1 cellular context compared by ENCODE assay signal in genomic region chr10:77197544-77197943, GRCh38.
A peak's percentile ranks its signal among the peaks of the same experiment; 100 is the strongest.
TF ChIP-seq lines count a peak whose summit lies in the region.

No MANE protein-coding gene starts in this region.

TF ChIP-seq in GM12878, 131 proteins besides CTCF, POLR2A, EP300 and RAD21 (continued from another document and continues in another):
- TF ChIP-seq E2F8 (IDR thresholded peaks at IDR 0.05; ENCODE audit: low read depth, partially characterized antibody): no peak
- TF ChIP-seq KAT2A (conservative IDR thresholded peaks at IDR 0.05; ENCODE audit: control insufficient read depth, low read depth, low read length): no peak
- no peak for TF ChIP-seq USF2 (IDR thresholded peaks at IDR 0.05; ENCODE audit: borderline replicate concordance, low read depth, low read length)
- no peak for TF ChIP-seq IRF5 (IDR thresholded peaks at IDR 0.05; ENCODE audit: borderline replicate concordance)
- no peak for TF ChIP-seq MTA3 (IDR thresholded peaks at IDR 0.05; ENCODE audit: borderline replicate concordance, low read length)
- TF ChIP-seq HDGF (IDR thresholded peaks at IDR 0.05): 0 out of 2 replicates have a peak, but pooled peaks have one; percentile 30
- peak; percentile 50 to 62; a peak in 2 of 4 replicates for TF ChIP-seq IKZF2 (IDR thresholded peaks at IDR 0.05)
- TF ChIP-seq E4F1 (IDR thresholded peaks at IDR 0.05; ENCODE audit: borderline replicate concordance, partially characterized antibody): no peak
- TF ChIP-seq, protein P1, sequence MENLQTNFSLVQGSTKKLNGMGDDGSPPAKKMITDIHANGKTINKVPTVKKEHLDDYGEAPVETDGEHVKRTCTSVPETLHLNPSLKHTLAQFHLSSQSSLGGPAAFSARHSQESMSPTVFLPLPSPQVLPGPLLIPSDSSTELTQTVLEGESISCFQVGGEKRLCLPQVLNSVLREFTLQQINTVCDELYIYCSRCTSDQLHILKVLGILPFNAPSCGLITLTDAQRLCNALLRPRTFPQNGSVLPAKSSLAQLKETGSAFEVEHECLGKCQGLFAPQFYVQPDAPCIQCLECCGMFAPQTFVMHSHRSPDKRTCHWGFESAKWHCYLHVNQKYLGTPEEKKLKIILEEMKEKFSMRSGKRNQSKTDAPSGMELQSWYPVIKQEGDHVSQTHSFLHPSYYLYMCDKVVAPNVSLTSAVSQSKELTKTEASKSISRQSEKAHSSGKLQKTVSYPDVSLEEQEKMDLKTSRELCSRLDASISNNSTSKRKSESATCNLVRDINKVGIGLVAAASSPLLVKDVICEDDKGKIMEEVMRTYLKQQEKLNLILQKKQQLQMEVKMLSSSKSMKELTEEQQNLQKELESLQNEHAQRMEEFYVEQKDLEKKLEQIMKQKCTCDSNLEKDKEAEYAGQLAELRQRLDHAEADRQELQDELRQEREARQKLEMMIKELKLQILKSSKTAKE (IDR thresholded peaks at IDR 0.05; ENCODE audit: low read depth, poor library complexity, severe bottlenecking): no peak
- TF ChIP-seq TCF3 (IDR thresholded peaks at IDR 0.05; ENCODE audit: borderline replicate concordance, insufficient read depth, low read depth, low read length): no peak
- TF ChIP-seq, protein P2, sequence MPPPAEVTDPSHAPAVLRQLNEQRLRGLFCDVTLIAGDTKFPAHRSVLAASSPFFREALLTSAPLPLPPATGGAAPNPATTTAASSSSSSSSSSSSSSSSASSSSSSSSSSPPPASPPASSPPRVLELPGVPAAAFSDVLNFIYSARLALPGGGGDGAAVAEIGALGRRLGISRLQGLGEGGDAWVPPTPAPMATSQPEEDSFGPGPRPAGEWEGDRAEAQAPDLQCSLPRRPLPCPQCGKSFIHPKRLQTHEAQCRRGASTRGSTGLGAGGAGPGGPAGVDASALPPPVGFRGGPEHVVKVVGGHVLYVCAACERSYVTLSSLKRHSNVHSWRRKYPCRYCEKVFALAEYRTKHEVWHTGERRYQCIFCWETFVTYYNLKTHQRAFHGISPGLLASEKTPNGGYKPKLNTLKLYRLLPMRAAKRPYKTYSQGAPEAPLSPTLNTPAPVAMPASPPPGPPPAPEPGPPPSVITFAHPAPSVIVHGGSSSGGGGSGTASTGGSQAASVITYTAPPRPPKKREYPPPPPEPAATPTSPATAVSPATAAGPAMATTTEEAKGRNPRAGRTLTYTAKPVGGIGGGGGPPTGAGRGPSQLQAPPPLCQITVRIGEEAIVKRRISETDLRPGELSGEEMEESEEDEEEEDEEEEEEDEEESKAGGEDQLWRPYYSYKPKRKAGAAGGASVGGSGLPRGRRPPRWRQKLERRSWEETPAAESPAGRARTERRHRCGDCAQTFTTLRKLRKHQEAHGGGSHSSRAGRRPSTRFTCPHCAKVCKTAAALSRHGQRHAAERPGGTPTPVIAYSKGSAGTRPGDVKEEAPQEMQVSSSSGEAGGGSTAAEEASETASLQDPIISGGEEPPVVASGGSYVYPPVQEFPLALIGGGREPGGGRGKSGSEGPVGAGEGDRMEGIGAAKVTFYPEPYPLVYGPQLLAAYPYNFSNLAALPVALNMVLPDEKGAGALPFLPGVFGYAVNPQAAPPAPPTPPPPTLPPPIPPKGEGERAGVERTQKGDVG (CRISPR knock-in tag; IDR thresholded peaks at IDR 0.05): no peak
- TF ChIP-seq HDAC2 (IDR thresholded peaks at IDR 0.05): no peak
- TF ChIP-seq FOS (IDR thresholded peaks at IDR 0.05; ENCODE audit: borderline replicate concordance, extremely low read depth, insufficient read length): no peak
- peak; percentile 58 for TF ChIP-seq IKZF1 (conservative IDR thresholded peaks at IDR 0.05)
- no peak for TF ChIP-seq NKRF (conservative IDR thresholded peaks at IDR 0.05)
- TF ChIP-seq, protein P3, sequence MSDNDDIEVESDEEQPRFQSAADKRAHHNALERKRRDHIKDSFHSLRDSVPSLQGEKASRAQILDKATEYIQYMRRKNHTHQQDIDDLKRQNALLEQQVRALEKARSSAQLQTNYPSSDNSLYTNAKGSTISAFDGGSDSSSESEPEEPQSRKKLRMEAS (IDR thresholded peaks at IDR 0.05; ENCODE audit: low read depth, low read length): no peak
- TF ChIP-seq CEBPZ (IDR thresholded peaks at IDR 0.05; ENCODE audit: low read depth, low read length): no peak
- TF ChIP-seq POU2F2 (IDR thresholded peaks at IDR 0.05; ENCODE audit: borderline replicate concordance, low read depth, low read length): peak; percentile 90; the same call in 1 of the 3 replicates
- TF ChIP-seq, protein P4, sequence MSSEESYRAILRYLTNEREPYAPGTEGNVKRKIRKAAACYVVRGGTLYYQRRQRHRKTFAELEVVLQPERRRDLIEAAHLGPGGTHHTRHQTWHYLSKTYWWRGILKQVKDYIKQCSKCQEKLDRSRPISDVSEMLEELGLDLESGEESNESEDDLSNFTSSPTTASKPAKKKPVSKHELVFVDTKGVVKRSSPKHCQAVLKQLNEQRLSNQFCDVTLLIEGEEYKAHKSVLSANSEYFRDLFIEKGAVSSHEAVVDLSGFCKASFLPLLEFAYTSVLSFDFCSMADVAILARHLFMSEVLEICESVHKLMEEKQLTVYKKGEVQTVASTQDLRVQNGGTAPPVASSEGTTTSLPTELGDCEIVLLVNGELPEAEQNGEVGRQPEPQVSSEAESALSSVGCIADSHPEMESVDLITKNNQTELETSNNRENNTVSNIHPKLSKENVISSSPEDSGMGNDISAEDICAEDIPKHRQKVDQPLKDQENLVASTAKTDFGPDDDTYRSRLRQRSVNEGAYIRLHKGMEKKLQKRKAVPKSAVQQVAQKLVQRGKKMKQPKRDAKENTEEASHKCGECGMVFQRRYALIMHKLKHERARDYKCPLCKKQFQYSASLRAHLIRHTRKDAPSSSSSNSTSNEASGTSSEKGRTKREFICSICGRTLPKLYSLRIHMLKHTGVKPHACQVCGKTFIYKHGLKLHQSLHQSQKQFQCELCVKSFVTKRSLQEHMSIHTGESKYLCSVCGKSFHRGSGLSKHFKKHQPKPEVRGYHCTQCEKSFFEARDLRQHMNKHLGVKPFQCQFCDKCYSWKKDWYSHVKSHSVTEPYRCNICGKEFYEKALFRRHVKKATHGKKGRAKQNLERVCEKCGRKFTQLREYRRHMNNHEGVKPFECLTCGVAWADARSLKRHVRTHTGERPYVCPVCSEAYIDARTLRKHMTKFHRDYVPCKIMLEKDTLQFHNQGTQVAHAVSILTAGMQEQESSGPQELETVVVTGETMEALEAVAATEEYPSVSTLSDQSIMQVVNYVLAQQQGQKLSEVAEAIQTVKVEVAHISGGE (CRISPR knock-in tag; IDR thresholded peaks at IDR 0.05): no peak
- TF ChIP-seq POLR2AphosphoS2 (IDR thresholded peaks at IDR 0.05; ENCODE audit: low read depth, low read length): no peak
- TF ChIP-seq, protein P5, sequence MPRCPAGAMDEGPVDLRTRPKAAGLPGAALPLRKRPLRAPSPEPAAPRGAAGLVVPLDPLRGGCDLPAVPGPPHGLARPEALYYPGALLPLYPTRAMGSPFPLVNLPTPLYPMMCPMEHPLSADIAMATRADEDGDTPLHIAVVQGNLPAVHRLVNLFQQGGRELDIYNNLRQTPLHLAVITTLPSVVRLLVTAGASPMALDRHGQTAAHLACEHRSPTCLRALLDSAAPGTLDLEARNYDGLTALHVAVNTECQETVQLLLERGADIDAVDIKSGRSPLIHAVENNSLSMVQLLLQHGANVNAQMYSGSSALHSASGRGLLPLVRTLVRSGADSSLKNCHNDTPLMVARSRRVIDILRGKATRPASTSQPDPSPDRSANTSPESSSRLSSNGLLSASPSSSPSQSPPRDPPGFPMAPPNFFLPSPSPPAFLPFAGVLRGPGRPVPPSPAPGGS (IDR thresholded peaks at IDR 0.05; ENCODE audit: borderline replicate concordance, insufficient read depth, low read depth, low read length, poor library complexity, severe bottlenecking): no peak
- TF ChIP-seq NBN (IDR thresholded peaks at IDR 0.05): 0 out of 2 replicates have a peak, but pooled peaks have one; percentile 32
- TF ChIP-seq MXI1 (IDR thresholded peaks at IDR 0.05; ENCODE audit: low read depth, low read length): no peak
- no peak for TF ChIP-seq GABPA (IDR thresholded peaks at IDR 0.05; ENCODE audit: low read depth)
- TF ChIP-seq NFIC (IDR thresholded peaks at IDR 0.05; ENCODE audit: low read depth, low read length): no peak
- TF ChIP-seq BCL11A (IDR thresholded peaks at IDR 0.05; ENCODE audit: low read depth, low read length): no peak
